21 cellular contexts compared by ENCODE assay signal in genomic region chr18:45335644-45336043, GRCh38.
DNase-seq lines count a peak whose midpoint lies in the region; ATAC-seq and TF ChIP-seq lines count a peak whose summit lies in the region.
"Had no signal": no experiment of that assay in that cellular context is flagged by ENCODE, and none has a peak within 500 bp of the region (broad histone marks: within the 10 kb centered on the region; RNA-seq: fewer than 3 reads in every experiment).

No MANE protein-coding gene starts in this region.

- DNase-seq in HPDE6-E6E7 (ENCODE audit: extremely low spot score) (peak; percentile 63), RWPE2 (ENCODE audit: low spot score) (no peak), foreskin keratinocyte (peak; percentile 61 to 81), prostate gland (ENCODE audit: low spot score) (peak; percentile 54)
- DNase-seq in stimulated activated CD4-positive, alpha-beta T cell treated with anti-CD3 and anti-CD28 coated beads, Interleukin-4, amount 100 ng/mL, for 1 hour = no peak
- DNase-seq in activated T-cell treated with anti-CD3 and anti-CD28 coated beads, Interleukin-2, amount 50 U/mL, for 1 hour = no peak
- DNase-seq: activated CD4-positive, alpha-beta T cell treated with anti-CD3 and anti-CD28 coated beads, Interleukin-2, amount 50 U/mL, for 4 hours; activated naive CD4-positive, alpha-beta T cell treated with anti-CD3 and anti-CD28 coated beads, Interleukin-2, amount 50 U/mL, for 16 hours; activated T-cell treated with anti-CD3 and anti-CD28 coated beads, Interleukin-2, amount 50 U/mL, for 24 hours; EL; glutamatergic neuron; lower lobe of right lung; NCI-H345; posterior cingulate gyrus; SIG-M5; substantia nigra had no signal

- intact Hi-C loops in prostate gland (cut with DNase I) = no loop called here

- no peaks in the 10 kb centered on the region for H3K36me3 ChIP-seq in RWPE2 (ENCODE audit: low read depth)
- no peaks in the 10 kb centered on the region for H3K36me3 ChIP-seq in prostate gland
- H3K36me3 ChIP-seq: lower lobe of right lung, vagina had no signal

- WGBS in prostate gland = 34% methylated on average over 4 of the region's 4 CpGs

- H3K4me1 ChIP-seq in RWPE2 (ENCODE audit: insufficient read depth, poor library complexity, severe bottlenecking) = peaks cover 35% of the 10 kb centered on the region
- peaks cover 15% of the 10 kb centered on the region for H3K4me1 ChIP-seq in foreskin keratinocyte
- no peaks in the 10 kb centered on the region for H3K4me1 ChIP-seq in prostate gland (replicated peaks)
- H3K4me1 ChIP-seq: lower lobe of right lung, vagina had no signal

- TF ChIP-seq POLR2A in prostate gland (IDR thresholded peaks at IDR 0.05) = no peak

- no peak overlapping the region for H3K4me3 ChIP-seq in RWPE2 (ENCODE audit: severe bottlenecking)
- H3K4me3 ChIP-seq in prostate gland = no peak overlapping the region
- H3K4me3 ChIP-seq: lower lobe of right lung, skin epidermis, vagina had no signal

- peak; percentile 98 for ATAC-seq in RWPE2 (ENCODE audit: low read depth)
- peak; percentile 93 for ATAC-seq in foreskin keratinocyte
- ATAC-seq in HG03354 (IDR thresholded peaks at IDR 0.05; ENCODE audit: poor library complexity, severe bottlenecking, unreplicated experiment) = no peak
- ATAC-seq: lower lobe of right lung had no signal

- H3K27me3 ChIP-seq in RWPE2 (ENCODE audit: insufficient read depth, poor library complexity, severe bottlenecking) = no peaks in the 10 kb centered on the region
- H3K27me3 ChIP-seq in foreskin keratinocyte = no peaks in the 10 kb centered on the region
- no peaks in the 10 kb centered on the region for H3K27me3 ChIP-seq in prostate gland (replicated peaks; ENCODE audit: insufficient read depth)
- H3K27me3 ChIP-seq: vagina had no signal

- H3K27ac ChIP-seq in RWPE2 (ENCODE audit: poor library complexity, severe bottlenecking) (peak overlapping the region; percentile 40), foreskin keratinocyte (no peak overlapping the region), prostate gland (no peak overlapping the region)
- H3K27ac ChIP-seq: KMS-11, lower lobe of right lung, vagina, VCaP had no signal

- TF ChIP-seq CTCF in RWPE2 (IDR thresholded peaks at IDR 0.05; ENCODE audit: poor library complexity, severe bottlenecking) (no peak), foreskin keratinocyte (conservative IDR thresholded peaks at IDR 0.05) (no peak), prostate gland (IDR thresholded peaks at IDR 0.05) (no peak)

- no peaks in the 10 kb centered on the region for H3K9me3 ChIP-seq in RWPE2 (ENCODE audit: severe bottlenecking)
- no peaks in the 10 kb centered on the region for H3K9me3 ChIP-seq in prostate gland
- H3K9me3 ChIP-seq: lower lobe of right lung, vagina had no signal

Comparison
In these comparisons a context has a peak if more than half of its experiments do, and no peak if none do; other contexts are left out.
1. DNase-seq: peak in HPDE6-E6E7 (single experiment), foreskin keratinocyte (2 of 2) and prostate gland (single experiment); none in RWPE2 (single experiment), stimulated activated CD4-positive, alpha-beta T cell treated with anti-CD3 and anti-CD28 coated beads, Interleukin-4, amount 100 ng/mL, for 1 hour (single experiment) and activated T-cell treated with anti-CD3 and anti-CD28 coated beads, Interleukin-2, amount 50 U/mL, for 1 hour (single experiment).